1 cellular context compared by ENCODE assay signal in the genomic region with DNA sequence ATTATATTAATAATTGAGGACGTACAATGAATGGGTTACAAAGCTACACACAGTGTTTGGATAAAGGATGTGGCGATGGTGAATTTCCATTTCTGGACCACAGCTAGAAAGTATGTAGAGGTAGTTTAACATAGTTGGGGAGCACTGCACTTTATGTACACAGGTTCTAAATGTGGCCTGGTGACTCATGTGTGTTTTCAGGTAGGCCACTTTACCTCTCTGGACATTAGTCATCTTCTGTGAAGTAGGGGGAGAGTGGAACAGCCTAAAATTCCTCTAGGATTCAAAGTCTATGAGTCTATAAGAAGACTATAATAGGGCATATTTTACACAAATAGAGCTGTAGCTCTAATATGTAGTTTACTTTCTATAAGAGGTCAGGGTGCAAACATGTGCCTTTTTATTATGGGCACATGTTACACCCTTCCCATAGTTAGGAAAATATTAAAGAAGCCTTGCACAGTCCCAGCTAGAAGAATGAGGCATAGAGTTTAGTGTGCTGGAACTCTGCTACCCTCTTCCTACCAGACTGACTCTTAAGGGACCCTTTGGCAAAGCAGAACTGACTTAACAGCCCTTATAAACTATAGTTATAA.
TF ChIP-seq lines count a peak whose summit lies in the region.

No MANE protein-coding gene starts in this region.

TF ChIP-seq in HepG2, 621 proteins besides CTCF, POLR2A, EP300 and RAD21 (continued from another document and continues in another):
- TF ChIP-seq, protein P1, sequence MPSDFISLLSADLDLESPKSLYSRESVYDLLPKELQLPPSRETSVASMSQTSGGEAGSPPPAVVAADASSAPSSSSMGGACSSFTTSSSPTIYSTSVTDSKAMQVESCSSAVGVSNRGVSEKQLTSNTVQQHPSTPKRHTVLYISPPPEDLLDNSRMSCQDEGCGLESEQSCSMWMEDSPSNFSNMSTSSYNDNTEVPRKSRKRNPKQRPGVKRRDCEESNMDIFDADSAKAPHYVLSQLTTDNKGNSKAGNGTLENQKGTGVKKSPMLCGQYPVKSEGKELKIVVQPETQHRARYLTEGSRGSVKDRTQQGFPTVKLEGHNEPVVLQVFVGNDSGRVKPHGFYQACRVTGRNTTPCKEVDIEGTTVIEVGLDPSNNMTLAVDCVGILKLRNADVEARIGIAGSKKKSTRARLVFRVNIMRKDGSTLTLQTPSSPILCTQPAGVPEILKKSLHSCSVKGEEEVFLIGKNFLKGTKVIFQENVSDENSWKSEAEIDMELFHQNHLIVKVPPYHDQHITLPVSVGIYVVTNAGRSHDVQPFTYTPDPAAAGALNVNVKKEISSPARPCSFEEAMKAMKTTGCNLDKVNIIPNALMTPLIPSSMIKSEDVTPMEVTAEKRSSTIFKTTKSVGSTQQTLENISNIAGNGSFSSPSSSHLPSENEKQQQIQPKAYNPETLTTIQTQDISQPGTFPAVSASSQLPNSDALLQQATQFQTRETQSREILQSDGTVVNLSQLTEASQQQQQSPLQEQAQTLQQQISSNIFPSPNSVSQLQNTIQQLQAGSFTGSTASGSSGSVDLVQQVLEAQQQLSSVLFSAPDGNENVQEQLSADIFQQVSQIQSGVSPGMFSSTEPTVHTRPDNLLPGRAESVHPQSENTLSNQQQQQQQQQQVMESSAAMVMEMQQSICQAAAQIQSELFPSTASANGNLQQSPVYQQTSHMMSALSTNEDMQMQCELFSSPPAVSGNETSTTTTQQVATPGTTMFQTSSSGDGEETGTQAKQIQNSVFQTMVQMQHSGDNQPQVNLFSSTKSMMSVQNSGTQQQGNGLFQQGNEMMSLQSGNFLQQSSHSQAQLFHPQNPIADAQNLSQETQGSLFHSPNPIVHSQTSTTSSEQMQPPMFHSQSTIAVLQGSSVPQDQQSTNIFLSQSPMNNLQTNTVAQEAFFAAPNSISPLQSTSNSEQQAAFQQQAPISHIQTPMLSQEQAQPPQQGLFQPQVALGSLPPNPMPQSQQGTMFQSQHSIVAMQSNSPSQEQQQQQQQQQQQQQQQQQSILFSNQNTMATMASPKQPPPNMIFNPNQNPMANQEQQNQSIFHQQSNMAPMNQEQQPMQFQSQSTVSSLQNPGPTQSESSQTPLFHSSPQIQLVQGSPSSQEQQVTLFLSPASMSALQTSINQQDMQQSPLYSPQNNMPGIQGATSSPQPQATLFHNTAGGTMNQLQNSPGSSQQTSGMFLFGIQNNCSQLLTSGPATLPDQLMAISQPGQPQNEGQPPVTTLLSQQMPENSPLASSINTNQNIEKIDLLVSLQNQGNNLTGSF (CRISPR knock-in tag; IDR thresholded peaks at IDR 0.05): no peak
- TF ChIP-seq FOSL2 (CRISPR knock-in tag; IDR thresholded peaks at IDR 0.05): peak; percentile 94
- no peak for TF ChIP-seq ZNF790 (CRISPR knock-in tag; IDR thresholded peaks at IDR 0.05; ENCODE audit: borderline replicate concordance)
- TF ChIP-seq ZMYM2 (CRISPR knock-in tag; IDR thresholded peaks at IDR 0.05): no peak
- peak; percentile 32; the same call in 1 of the 2 replicates for TF ChIP-seq TBX2 (CRISPR knock-in tag; IDR thresholded peaks at IDR 0.05; ENCODE audit: borderline replicate concordance)
- TF ChIP-seq, protein P2, sequence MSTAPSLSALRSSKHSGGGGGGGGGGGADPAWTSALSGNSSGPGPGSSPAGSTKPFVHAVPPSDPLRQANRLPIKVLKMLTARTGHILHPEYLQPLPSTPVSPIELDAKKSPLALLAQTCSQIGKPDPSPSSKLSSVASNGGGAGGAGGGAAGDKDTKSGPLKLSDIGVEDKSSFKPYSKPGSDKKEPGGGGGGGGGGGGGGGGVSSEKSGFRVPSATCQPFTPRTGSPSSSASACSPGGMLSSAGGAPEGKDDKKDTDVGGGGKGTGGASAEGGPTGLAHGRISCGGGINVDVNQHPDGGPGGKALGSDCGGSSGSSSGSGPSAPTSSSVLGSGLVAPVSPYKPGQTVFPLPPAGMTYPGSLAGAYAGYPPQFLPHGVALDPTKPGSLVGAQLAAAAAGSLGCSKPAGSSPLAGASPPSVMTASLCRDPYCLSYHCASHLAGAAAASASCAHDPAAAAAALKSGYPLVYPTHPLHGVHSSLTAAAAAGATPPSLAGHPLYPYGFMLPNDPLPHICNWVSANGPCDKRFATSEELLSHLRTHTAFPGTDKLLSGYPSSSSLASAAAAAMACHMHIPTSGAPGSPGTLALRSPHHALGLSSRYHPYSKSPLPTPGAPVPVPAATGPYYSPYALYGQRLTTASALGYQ (CRISPR knock-in tag; IDR thresholded peaks at IDR 0.05): 0 out of 2 replicates have a peak, but pooled peaks have one; percentile 30
- TF ChIP-seq, protein P3, sequence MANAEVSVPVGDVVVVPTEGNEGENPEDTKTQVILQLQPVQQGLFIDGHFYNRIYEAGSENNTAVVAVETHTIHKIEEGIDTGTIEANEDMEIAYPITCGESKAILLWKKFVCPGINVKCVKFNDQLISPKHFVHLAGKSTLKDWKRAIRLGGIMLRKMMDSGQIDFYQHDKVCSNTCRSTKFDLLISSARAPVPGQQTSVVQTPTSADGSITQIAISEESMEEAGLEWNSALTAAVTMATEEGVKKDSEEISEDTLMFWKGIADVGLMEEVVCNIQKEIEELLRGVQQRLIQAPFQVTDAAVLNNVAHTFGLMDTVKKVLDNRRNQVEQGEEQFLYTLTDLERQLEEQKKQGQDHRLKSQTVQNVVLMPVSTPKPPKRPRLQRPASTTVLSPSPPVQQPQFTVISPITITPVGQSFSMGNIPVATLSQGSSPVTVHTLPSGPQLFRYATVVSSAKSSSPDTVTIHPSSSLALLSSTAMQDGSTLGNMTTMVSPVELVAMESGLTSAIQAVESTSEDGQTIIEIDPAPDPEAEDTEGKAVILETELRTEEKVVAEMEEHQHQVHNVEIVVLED (CRISPR knock-in tag; IDR thresholded peaks at IDR 0.05; ENCODE audit: borderline replicate concordance): no peak
- TF ChIP-seq ZNF564 (CRISPR knock-in tag; IDR thresholded peaks at IDR 0.05): no peak
- no peak for TF ChIP-seq SSRP1 (CRISPR knock-in tag; IDR thresholded peaks at IDR 0.05)
- TF ChIP-seq KDM2A (CRISPR knock-in tag; IDR thresholded peaks at IDR 0.05; ENCODE audit: borderline replicate concordance, low read depth): no peak
- no peak for TF ChIP-seq TAF15 (IDR thresholded peaks at IDR 0.05; ENCODE audit: low read depth, low read length, poor library complexity, severe bottlenecking)
- no peak for TF ChIP-seq PAF1 (CRISPR knock-in tag; IDR thresholded peaks at IDR 0.05)
- TF ChIP-seq WIZ (CRISPR knock-in tag; IDR thresholded peaks at IDR 0.05): no peak
- TF ChIP-seq HNF4G (IDR thresholded peaks at IDR 0.05; ENCODE audit: borderline replicate concordance, low read depth, low read length): 0 out of 2 replicates have a peak, but pooled peaks have one; percentile 15
- no peak for TF ChIP-seq HNF4G (CRISPR knock-in tag; IDR thresholded peaks at IDR 0.05; ENCODE audit: borderline replicate concordance, low read depth)
- TF ChIP-seq, protein P4, sequence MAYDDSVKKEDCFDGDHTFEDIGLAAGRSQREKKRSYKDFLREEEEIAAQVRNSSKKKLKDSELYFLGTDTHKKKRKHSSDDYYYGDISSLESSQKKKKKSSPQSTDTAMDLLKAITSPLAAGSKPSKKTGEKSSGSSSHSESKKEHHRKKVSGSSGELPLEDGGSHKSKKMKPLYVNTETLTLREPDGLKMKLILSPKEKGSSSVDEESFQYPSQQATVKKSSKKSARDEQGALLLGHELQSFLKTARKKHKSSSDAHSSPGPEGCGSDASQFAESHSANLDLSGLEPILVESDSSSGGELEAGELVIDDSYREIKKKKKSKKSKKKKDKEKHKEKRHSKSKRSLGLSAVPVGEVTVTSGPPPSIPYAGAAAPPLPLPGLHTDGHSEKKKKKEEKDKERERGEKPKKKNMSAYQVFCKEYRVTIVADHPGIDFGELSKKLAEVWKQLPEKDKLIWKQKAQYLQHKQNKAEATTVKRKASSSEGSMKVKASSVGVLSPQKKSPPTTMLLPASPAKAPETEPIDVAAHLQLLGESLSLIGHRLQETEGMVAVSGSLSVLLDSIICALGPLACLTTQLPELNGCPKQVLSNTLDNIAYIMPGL (CRISPR knock-in tag; IDR thresholded peaks at IDR 0.05; ENCODE audit: borderline replicate concordance in 1 of 2, low read depth in 1 of 2): peak in 1 of 2 experiments; percentile 45; a peak in 1 of 4 replicates
- no peak for TF ChIP-seq FOXP1 (IDR thresholded peaks at IDR 0.05)
- no peak for TF ChIP-seq FOXP1 (CRISPR knock-in tag; IDR thresholded peaks at IDR 0.05)
- TF ChIP-seq, protein P5, sequence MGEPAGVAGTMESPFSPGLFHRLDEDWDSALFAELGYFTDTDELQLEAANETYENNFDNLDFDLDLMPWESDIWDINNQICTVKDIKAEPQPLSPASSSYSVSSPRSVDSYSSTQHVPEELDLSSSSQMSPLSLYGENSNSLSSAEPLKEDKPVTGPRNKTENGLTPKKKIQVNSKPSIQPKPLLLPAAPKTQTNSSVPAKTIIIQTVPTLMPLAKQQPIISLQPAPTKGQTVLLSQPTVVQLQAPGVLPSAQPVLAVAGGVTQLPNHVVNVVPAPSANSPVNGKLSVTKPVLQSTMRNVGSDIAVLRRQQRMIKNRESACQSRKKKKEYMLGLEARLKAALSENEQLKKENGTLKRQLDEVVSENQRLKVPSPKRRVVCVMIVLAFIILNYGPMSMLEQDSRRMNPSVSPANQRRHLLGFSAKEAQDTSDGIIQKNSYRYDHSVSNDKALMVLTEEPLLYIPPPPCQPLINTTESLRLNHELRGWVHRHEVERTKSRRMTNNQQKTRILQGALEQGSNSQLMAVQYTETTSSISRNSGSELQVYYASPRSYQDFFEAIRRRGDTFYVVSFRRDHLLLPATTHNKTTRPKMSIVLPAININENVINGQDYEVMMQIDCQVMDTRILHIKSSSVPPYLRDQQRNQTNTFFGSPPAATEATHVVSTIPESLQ (CRISPR knock-in tag; conservative IDR thresholded peaks at IDR 0.05): no peak
- TF ChIP-seq, protein P6, sequence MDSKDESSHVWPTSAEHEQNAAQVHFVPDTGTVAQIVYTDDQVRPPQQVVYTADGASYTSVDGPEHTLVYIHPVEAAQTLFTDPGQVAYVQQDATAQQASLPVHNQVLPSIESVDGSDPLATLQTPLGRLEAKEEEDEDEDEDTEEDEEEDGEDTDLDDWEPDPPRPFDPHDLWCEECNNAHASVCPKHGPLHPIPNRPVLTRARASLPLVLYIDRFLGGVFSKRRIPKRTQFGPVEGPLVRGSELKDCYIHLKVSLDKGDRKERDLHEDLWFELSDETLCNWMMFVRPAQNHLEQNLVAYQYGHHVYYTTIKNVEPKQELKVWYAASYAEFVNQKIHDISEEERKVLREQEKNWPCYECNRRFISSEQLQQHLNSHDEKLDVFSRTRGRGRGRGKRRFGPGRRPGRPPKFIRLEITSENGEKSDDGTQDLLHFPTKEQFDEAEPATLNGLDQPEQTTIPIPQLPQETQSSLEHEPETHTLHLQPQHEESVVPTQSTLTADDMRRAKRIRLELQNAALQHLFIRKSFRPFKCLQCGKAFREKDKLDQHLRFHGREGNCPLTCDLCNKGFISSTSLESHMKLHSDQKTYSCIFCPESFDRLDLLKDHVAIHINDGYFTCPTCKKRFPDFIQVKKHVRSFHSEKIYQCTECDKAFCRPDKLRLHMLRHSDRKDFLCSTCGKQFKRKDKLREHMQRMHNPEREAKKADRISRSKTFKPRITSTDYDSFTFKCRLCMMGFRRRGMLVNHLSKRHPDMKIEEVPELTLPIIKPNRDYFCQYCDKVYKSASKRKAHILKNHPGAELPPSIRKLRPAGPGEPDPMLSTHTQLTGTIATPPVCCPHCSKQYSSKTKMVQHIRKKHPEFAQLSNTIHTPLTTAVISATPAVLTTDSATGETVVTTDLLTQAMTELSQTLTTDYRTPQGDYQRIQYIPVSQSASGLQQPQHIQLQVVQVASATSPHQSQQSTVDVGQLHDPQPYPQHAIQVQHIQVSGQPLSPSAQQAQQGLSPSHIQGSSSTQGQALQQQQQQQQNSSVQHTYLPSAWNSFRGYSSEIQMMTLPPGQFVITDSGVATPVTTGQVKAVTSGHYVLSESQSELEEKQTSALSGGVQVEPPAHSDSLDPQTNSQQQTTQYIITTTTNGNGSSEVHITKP (CRISPR knock-in tag; IDR thresholded peaks at IDR 0.05; ENCODE audit: low read depth): peak; percentile 55; the same call in 1 of the 2 replicates
- TF ChIP-seq RXRB (CRISPR knock-in tag; IDR thresholded peaks at IDR 0.05; ENCODE audit: borderline replicate concordance): peak; percentile 55
- no peak for TF ChIP-seq ZNF773 (CRISPR knock-in tag; IDR thresholded peaks at IDR 0.05; ENCODE audit: borderline replicate concordance)
- TF ChIP-seq, protein P7, sequence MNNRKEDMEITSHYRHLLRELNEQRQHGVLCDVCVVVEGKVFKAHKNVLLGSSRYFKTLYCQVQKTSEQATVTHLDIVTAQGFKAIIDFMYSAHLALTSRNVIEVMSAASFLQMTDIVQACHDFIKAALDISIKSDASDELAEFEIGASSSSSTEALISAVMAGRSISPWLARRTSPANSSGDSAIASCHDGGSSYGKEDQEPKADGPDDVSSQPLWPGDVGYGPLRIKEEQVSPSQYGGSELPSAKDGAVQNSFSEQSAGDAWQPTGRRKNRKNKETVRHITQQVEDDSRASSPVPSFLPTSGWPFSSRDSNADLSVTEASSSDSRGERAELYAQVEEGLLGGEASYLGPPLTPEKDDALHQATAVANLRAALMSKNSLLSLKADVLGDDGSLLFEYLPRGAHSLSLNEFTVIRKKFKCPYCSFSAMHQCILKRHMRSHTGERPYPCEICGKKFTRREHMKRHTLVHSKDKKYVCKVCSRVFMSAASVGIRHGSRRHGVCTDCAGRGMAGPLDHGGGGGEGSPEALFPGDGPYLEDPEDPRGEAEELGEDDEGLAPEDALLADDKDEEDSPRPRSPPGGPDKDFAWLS (CRISPR knock-in tag; IDR thresholded peaks at IDR 0.05; ENCODE audit: borderline replicate concordance): no peak
- TF ChIP-seq CREM (IDR thresholded peaks at IDR 0.05): peak; percentile 57; the same call in 1 of the 2 replicates
- no peak for TF ChIP-seq CREM (CRISPR knock-in tag; IDR thresholded peaks at IDR 0.05)
- peak; percentile 68 for TF ChIP-seq FOXA3 (CRISPR knock-in tag; IDR thresholded peaks at IDR 0.05)
- TF ChIP-seq ZNF441 (CRISPR knock-in tag; IDR thresholded peaks at IDR 0.05; ENCODE audit: borderline replicate concordance): no peak
- TF ChIP-seq, protein P8, sequence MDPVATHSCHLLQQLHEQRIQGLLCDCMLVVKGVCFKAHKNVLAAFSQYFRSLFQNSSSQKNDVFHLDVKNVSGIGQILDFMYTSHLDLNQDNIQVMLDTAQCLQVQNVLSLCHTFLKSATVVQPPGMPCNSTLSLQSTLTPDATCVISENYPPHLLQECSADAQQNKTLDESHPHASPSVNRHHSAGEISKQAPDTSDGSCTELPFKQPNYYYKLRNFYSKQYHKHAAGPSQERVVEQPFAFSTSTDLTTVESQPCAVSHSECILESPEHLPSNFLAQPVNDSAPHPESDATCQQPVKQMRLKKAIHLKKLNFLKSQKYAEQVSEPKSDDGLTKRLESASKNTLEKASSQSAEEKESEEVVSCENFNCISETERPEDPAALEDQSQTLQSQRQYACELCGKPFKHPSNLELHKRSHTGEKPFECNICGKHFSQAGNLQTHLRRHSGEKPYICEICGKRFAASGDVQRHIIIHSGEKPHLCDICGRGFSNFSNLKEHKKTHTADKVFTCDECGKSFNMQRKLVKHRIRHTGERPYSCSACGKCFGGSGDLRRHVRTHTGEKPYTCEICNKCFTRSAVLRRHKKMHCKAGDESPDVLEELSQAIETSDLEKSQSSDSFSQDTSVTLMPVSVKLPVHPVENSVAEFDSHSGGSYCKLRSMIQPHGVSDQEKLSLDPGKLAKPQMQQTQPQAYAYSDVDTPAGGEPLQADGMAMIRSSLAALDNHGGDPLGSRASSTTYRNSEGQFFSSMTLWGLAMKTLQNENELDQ (CRISPR knock-in tag; IDR thresholded peaks at IDR 0.05; ENCODE audit: borderline replicate concordance): no peak
- TF ChIP-seq, protein P9, sequence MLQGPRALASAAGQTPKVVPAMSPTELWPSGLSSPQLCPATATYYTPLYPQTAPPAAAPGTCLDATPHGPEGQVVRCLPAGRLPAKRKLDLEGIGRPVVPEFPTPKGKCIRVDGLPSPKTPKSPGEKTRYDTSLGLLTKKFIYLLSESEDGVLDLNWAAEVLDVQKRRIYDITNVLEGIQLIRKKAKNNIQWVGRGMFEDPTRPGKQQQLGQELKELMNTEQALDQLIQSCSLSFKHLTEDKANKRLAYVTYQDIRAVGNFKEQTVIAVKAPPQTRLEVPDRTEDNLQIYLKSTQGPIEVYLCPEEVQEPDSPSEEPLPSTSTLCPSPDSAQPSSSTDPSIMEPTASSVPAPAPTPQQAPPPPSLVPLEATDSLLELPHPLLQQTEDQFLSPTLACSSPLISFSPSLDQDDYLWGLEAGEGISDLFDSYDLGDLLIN (CRISPR knock-in tag; IDR thresholded peaks at IDR 0.05; ENCODE audit: borderline replicate concordance): no peak
